15 cellular contexts compared by ENCODE assay signal in the genomic region with DNA sequence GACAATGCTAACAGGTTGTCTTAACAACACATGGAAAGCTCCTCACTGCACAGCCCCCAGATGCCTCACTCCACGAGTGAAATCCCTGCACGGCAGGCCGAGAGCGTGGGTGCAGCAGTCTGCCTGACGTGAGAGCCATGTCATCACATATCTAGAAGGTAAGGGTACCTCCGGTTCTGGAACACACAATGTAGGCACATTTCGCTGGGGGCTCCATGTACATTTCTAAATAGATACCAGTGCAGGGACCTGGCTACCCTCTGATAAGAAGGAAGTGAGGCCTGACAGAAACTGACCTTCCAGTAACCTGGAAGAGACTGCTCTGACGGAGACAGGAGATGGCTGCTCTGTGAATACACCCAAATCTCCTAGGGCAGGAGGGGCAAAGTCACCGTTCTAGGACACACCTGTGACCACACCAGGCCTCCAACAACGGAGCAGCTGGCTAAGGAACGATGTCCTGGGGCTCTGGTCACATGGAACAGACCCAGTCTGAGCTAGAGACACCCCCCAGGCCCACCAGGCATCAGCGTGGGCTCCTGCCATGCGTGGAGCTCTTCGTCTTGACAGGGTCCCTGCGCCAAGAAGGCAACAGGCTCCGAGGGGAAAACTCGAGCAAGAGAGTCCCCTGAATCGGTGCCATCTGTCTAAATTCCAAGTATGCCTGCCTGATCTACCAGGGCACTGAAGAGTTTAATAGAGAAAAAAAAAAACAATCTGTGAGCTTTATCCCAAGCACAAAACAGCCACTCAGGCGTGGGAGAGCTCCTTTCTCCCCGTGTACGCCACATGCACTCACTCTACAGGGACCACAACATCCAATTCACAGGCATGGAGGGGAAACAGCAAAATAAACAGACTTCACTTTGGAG. TPM values are rescaled to one million over a fixed set of nuclear protein-coding genes. Genes with fewer than 3 reads are reported as not detected.
DNase-seq lines count a peak whose midpoint lies in the region; ATAC-seq, FAIRE-seq and TF ChIP-seq lines count a peak whose summit lies in the region.
"Had no signal": no experiment of that assay in that cellular context is flagged by ENCODE, and none has a peak within 500 bp of the region (broad histone marks: within the 10 kb centered on the region; RNA-seq: fewer than 3 reads in every experiment).

No MANE protein-coding gene starts in this region.

- H2AFZ ChIP-seq in HepG2 (ENCODE audit: low read length) = no peak overlapping the region

- BruUV-seq in HepG2 (replicated peaks; lab: Mats Ljungman, UMichigan) = no TSS peak

- peaks cover 6% of the 10 kb centered on the region for H3K79me2 ChIP-seq in HepG2 (ENCODE audit: insufficient read depth, low read length)

- H3K4me3 ChIP-seq in HepG2 (replicated peaks in 1 of 3; ENCODE audit: insufficient read depth in 1 of 3, low read depth in 2 of 3, low read length in 3 of 3) (no peak overlapping the region), right lobe of liver (no peak overlapping the region), ovary (no peak overlapping the region)
- H3K4me3 ChIP-seq: pancreas had no signal

- DNase-seq in HepG2 (ENCODE audit: low spot score) (no peak), right lobe of liver (no peak), T-helper 17 cell (no peak), mesenteric fat pad (ENCODE audit: low spot score) (peak; percentile 81), type B pancreatic cell (ENCODE audit: extremely low spot score, unreplicated experiment) (peak; percentile 43), SW480 (ENCODE audit: low spot score) (no peak), ovary (no peak), UCSD-AML1 (lab: John Stamatoyannopoulos, UW; ENCODE audit: unreplicated experiment) (no peak)
- DNase-seq: Karpas-422; NCI-H1105; NCI-H2081 treated with DMSO at 0.1 percent for 48 hours; NCI-H69; pancreas; stimulated activated CD4-positive, alpha-beta T cell treated with anti-CD3 and anti-CD28 coated beads, Interleukin-2, amount 100 ng/mL, for 48 hours had no signal

- H3K27me3 ChIP-seq in HepG2 (ENCODE audit: control insufficient read depth in 1 of 2, insufficient read depth in 2 of 2, low read length in 2 of 2) = no peaks in the 10 kb centered on the region
- H3K27me3 ChIP-seq in right lobe of liver = no peaks in the 10 kb centered on the region
- H3K27me3 ChIP-seq in ovary = no peaks in the 10 kb centered on the region
- H3K27me3 ChIP-seq: pancreas had no signal

- peaks cover 65% of the 10 kb centered on the region for H4K20me1 ChIP-seq in HepG2 (ENCODE audit: insufficient read depth, low read length)

- H3K27ac ChIP-seq in HepG2 (ENCODE audit: extremely low read length, insufficient read depth, low read length) (no peak overlapping the region), right lobe of liver (no peak overlapping the region), ovary (no peak overlapping the region)
- H3K27ac ChIP-seq: pancreas had no signal

- no peaks in the 10 kb centered on the region for H3K27me3 Mint-ChIP-seq in T-helper 17 cell
- no peaks in the 10 kb centered on the region for H3K27me3 Mint-ChIP-seq in type B pancreatic cell

- no peak overlapping the region for H3K9ac ChIP-seq in HepG2 (ENCODE audit: insufficient read depth, low read depth, low read length)

- TF ChIP-seq POLR2A in HepG2 (IDR thresholded peaks at IDR 0.05; ENCODE audit: insufficient read depth in 1 of 2, low read depth in 2 of 2, low read length in 2 of 2) = peak in 1 of 2 experiments; percentile 52; a peak in 2 of 4 replicates
- TF ChIP-seq POLR2A in right lobe of liver (IDR thresholded peaks at IDR 0.05) = no peak
- TF ChIP-seq POLR2A in ovary (IDR thresholded peaks at IDR 0.05) = no peak

- TF ChIP-seq EP300 in HepG2 (IDR thresholded peaks at IDR 0.05; ENCODE audit: low read depth in 2 of 2, low read length in 2 of 2) (no peak), HepG2 (CRISPR knock-in tag; IDR thresholded peaks at IDR 0.05; ENCODE audit: borderline replicate concordance) (no peak), ovary (IDR thresholded peaks at IDR 0.05) (no peak)

- no peak for FAIRE-seq in HepG2 (lab: Jason Lieb, UNC)
- FAIRE-seq: bronchial epithelial cell, pancreas had no signal

- H3K4me1 Mint-ChIP-seq in T-helper 17 cell (peaks cover 34% of the 10 kb centered on the region), type B pancreatic cell (ENCODE audit: unreplicated experiment) (peaks cover 11% of the 10 kb centered on the region)

- 94% methylated on average over 19 of the region's 21 CpGs for WGBS in HepG2 (ENCODE audit: low lambda C conversion rate)
- WGBS in right lobe of liver (ENCODE audit: insufficient coverage, low coverage, low lambda C conversion rate, missing lambda C conversion rate) = 71% methylated on average over 9 of the region's 21 CpGs
- 67 to 73% (median 72%) methylated on average over 21 of the region's 21 CpGs for WGBS in ovary, 3 donors

- peak overlapping the region; percentile 61 for H3K27ac Mint-ChIP-seq in T-helper 17 cell
- H3K27ac Mint-ChIP-seq in type B pancreatic cell = no peak overlapping the region

- no peaks in the 10 kb centered on the region for H3K9me3 ChIP-seq in HepG2 (ENCODE audit: low read length)
- H3K9me3 ChIP-seq in right lobe of liver = no peaks in the 10 kb centered on the region
- no peaks in the 10 kb centered on the region for H3K9me3 ChIP-seq in T-helper 17 cell (ENCODE audit: control insufficient read depth, low read length, poor library complexity, severe bottlenecking)
- H3K9me3 ChIP-seq in ovary = no peaks in the 10 kb centered on the region
- H3K9me3 ChIP-seq: pancreas had no signal

- no peak for ATAC-seq in HepG2
- ATAC-seq in right lobe of liver = no peak
- ATAC-seq in T-helper 17 cell = no peak
- ATAC-seq: pancreas had no signal

- peaks cover 7% of the 10 kb centered on the region for H3K36me3 Mint-ChIP-seq in T-helper 17 cell (ENCODE audit: low read depth)
- H3K36me3 Mint-ChIP-seq in type B pancreatic cell = peaks cover 8% of the 10 kb centered on the region

- no peak for TF ChIP-seq RAD21 in HepG2 (CRISPR knock-in tag; IDR thresholded peaks at IDR 0.05)

- POLR2A ChIA-PET in HepG2 (lab: Yijun Ruan, JAX) = no interaction called here

- H3K4me3 Mint-ChIP-seq in T-helper 17 cell (no peak overlapping the region), type B pancreatic cell (no peak overlapping the region)

- H3K4me1 ChIP-seq in HepG2 (ENCODE audit: insufficient read depth, low read length) = no peaks in the 10 kb centered on the region
- no peaks in the 10 kb centered on the region for H3K4me1 ChIP-seq in right lobe of liver
- no peaks in the 10 kb centered on the region for H3K4me1 ChIP-seq in ovary (ENCODE audit: insufficient read depth)
- H3K4me1 ChIP-seq: pancreas had no signal

- CTCF ChIA-PET in HepG2 (lab: Yijun Ruan, JAX; ENCODE audit: low intra/inter-chr PET ratio, low total read pairs) = no interaction called here

- no peaks in the 10 kb centered on the region for H3K9me3 Mint-ChIP-seq in type B pancreatic cell

- TF ChIP-seq CTCF in HepG2 (CRISPR knock-in tag; IDR thresholded peaks at IDR 0.05) = no peak
- TF ChIP-seq CTCF in right lobe of liver (IDR thresholded peaks at IDR 0.05) = no peak
- no peak for TF ChIP-seq CTCF in type B pancreatic cell (conservative IDR thresholded peaks at IDR 0.05)
- TF ChIP-seq CTCF in ovary (IDR thresholded peaks at IDR 0.05) = no peak

- H3K36me3 ChIP-seq in HepG2 (replicated peaks in 1 of 2; ENCODE audit: control insufficient read depth in 1 of 2, insufficient read depth in 2 of 2, low read length in 2 of 2) (peaks cover 47 to 73% of the 10 kb centered on the region in 2 experiments), right lobe of liver (no peaks in the 10 kb centered on the region), ovary (no peaks in the 10 kb centered on the region)

- in situ Hi-C loops in HepG2 (cut with HindIII; ENCODE audit: extremely low pct_ligation_motif_present, low pct_unique_long_range_greater_than_20kb) = no loop called here

- H3K4me2 ChIP-seq in HepG2 (ENCODE audit: low read depth, low read length) = no peak overlapping the region

- intact Hi-C loops in HepG2 (cut with micrococcal nuclease; ENCODE audit: unreplicated experiment) (no loop called here), right lobe of liver (cut with DNase I) (no loop called here), ovary (cut with DNase I) (no loop called here)

RNA-seq across cellular contexts. Expression of gene RNASET2, which starts 27.5 kb away (rescaled TPM):
- total RNA-seq in HepG2 (2016; rRNA removed; fragmentation: Illumina TruSeq; extraction: Trizol) (22.4 and 44.6 TPM in 2 replicates), right lobe of liver (10 to 100 TPM; 21.7 to 48.4 (median 30.8) TPM), T-helper 17 cell (100 to 1,000 TPM; 245 to 340 TPM), mesenteric fat pad (50.6 TPM), type B pancreatic cell (ENCODE audit: low replicate concordance) (32.3 and 45.5 TPM in 2 replicates), ovary (100 to 1,000 TPM in 1 of 7 donors, 10 to 100 TPM in 6; 34.8 to 211 (median 56.0) TPM)
- 26.9 and 41.2 TPM in 2 replicates for total RNA-seq in HepG2 (2016; cell fraction: cytosol; rRNA removed; fragmentation: Illumina TruSeq; extraction: Trizol; ENCODE audit: low read depth)
- 25.4 and 45.4 TPM in 2 replicates for total RNA-seq in HepG2 (2016; cell fraction: insoluble cytoplasmic fraction; rRNA removed; fragmentation: Illumina TruSeq; extraction: Trizol)
- total RNA-seq in HepG2 (2016; cell fraction: membrane; rRNA removed; fragmentation: Illumina TruSeq; extraction: Trizol) = 24.1 and 38.2 TPM in 2 replicates
- 30.2 and 32.0 TPM in 2 replicates for total RNA-seq in HepG2 (2016; cell fraction: nucleus; rRNA removed; fragmentation: Illumina TruSeq; extraction: Trizol)
- polyA plus RNA-seq in HepG2 (2011; rRNA removed) (597 and 696 TPM in 2 replicates), ovary (10 to 100 TPM; 42.2 to 79.7 TPM)
- polyA plus RNA-seq in HepG2 (2011; cell fraction: cytosol; rRNA removed) = 456 and 545 TPM in 2 replicates
- polyA plus RNA-seq in HepG2 (2011; cell fraction: nucleus; rRNA removed) = 515 and 552 TPM in 2 replicates
- polyA plus RNA-seq in HepG2 (2012) = 446 and 587 TPM in 2 replicates
- 21.3 and 41.6 TPM in 2 replicates for polyA plus RNA-seq in HepG2 (2016; cell fraction: cytosol; fragmentation: Illumina TruSeq; extraction: Trizol; ENCODE audit: low read depth)
- 26.6 and 27.0 TPM in 2 replicates for polyA plus RNA-seq in HepG2 (2016; cell fraction: insoluble cytoplasmic fraction; fragmentation: Illumina TruSeq; extraction: Trizol; ENCODE audit: low read depth)
- 23.6 and 34.9 TPM in 2 replicates for polyA plus RNA-seq in HepG2 (2016; cell fraction: membrane; fragmentation: Illumina TruSeq; extraction: Trizol; ENCODE audit: low read depth)
- 68.7 and 69.0 TPM in 2 replicates for polyA plus RNA-seq in HepG2 (2016; cell fraction: nucleus; fragmentation: Illumina TruSeq; extraction: Trizol; ENCODE audit: insufficient read depth, low read depth)
- 4.7 and 104 TPM in 2 replicates for polyA minus RNA-seq in HepG2 (2011; rRNA and poly(A)+ RNA removed; ENCODE audit: low replicate concordance)
- 149 and 185 TPM in 2 replicates for polyA minus RNA-seq in HepG2 (2011; cell fraction: cytosol; rRNA and poly(A)+ RNA removed)
- polyA minus RNA-seq in HepG2 (2011; cell fraction: nucleus; rRNA and poly(A)+ RNA removed) = 159 and 184 TPM in 2 replicates

Comparison
In these comparisons a context has a peak if more than half of its experiments do, and no peak if none do; other contexts are left out.
1. DNase-seq: peak in mesenteric fat pad (single experiment) and type B pancreatic cell (single experiment); none in HepG2 (single experiment), right lobe of liver (0 of 3), T-helper 17 cell (0 of 3), SW480 (single experiment), ovary (0 of 5) and UCSD-AML1 (single experiment).